Comparison of ENCODE assay signal across 9 cellular contexts in the genomic region with DNA sequence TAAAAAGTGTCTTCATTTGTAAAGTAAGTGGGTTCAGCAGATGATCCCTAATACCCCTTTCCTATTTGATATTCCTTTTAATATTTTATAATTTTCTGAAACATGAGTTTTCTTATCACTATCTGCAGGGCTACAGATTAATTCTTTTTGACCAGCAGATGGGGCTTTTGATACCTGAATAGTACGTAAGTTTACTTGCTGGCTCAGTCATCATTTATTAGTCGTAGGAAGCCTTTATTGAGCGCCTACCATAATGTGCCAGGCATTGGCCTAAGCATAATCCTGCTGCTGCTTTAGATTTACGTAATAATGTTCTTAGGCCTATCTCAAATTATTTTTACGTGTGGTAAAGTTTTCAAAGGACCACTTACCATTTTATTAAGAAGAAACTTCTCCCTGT. TPM values are rescaled to one million over a fixed set of nuclear protein-coding genes. Genes with fewer than 3 reads are reported as not detected.
DNase-seq lines count a peak whose midpoint lies in the region; ATAC-seq and TF ChIP-seq lines count a peak whose summit lies in the region.
"Had no signal": no experiment of that assay in that cellular context is flagged by ENCODE, and none has a peak within 500 bp of the region (broad histone marks: within the 10 kb centered on the region; RNA-seq: fewer than 3 reads in every experiment).

No MANE protein-coding gene starts in this region.

- no peak overlapping the region for H3K27ac Mint-ChIP-seq in Caco-2 (ENCODE audit: unreplicated experiment)

- in situ Hi-C loops in astrocyte of the spinal cord (cut with HindIII; ENCODE audit: low sequenced_read_pairs): no loop called here

- TF ChIP-seq CTCF in Caco-2 (IDR thresholded peaks at IDR 0.05; ENCODE audit: insufficient read depth in 1 of 2, low read depth in 1 of 2, low read length in 1 of 2, severe bottlenecking in 1 of 2, unreplicated experiment in 1 of 2) (peak; percentile 15 to 37), astrocyte of the spinal cord (IDR thresholded peaks at IDR 0.05; ENCODE audit: low read depth, low read length) (peak; percentile 40)

- CTCF ChIA-PET in Caco-2 (lab: Charles Lee): no interaction called here

- no peaks in the 10 kb centered on the region for H3K27me3 ChIP-seq in Caco-2 (replicated peaks; ENCODE audit: control insufficient read depth, insufficient read depth, low read length)
- H3K27me3 ChIP-seq: colonic mucosa had no signal

- intact Hi-C loops in Caco-2 (cut with micrococcal nuclease; ENCODE audit: unreplicated experiment): loop anchor here (1.0 to 5.0 kb wide), 3 partner anchors 79 to 723 kb away; a partner anchor contains a TSS

- H3K4me3 ChIP-seq in Caco-2 (ENCODE audit: low read depth, low read length) (no peak overlapping the region), astrocyte of the spinal cord (ENCODE audit: low read depth, low read length) (no peak overlapping the region)
- H3K4me3 ChIP-seq: colonic mucosa had no signal

- no peak overlapping the region for H3K4me3 Mint-ChIP-seq in Caco-2 (ENCODE audit: unreplicated experiment)

- H3K9me3 ChIP-seq in Caco-2: no peaks in the 10 kb centered on the region
- H3K9me3 ChIP-seq: colonic mucosa had no signal

- H3K9me3 Mint-ChIP-seq in Caco-2 (ENCODE audit: unreplicated experiment): no peaks in the 10 kb centered on the region

- BruUV-seq in Caco-2 (replicated peaks; lab: Mats Ljungman, UMichigan): no TSS peak

- no peak for ATAC-seq in GM21381 (IDR thresholded peaks at IDR 0.05; ENCODE audit: unreplicated experiment)
- no peak for ATAC-seq in HG03521 (IDR thresholded peaks at IDR 0.05; ENCODE audit: unreplicated experiment)

- no peaks in the 10 kb centered on the region for H3K27me3 Mint-ChIP-seq in Caco-2 (ENCODE audit: insufficient read depth, unreplicated experiment)

- POLR2A ChIA-PET in Caco-2 (lab: Charles Lee): no interaction called here

- no peaks in the 10 kb centered on the region for H3K4me1 ChIP-seq in Caco-2
- H3K4me1 ChIP-seq: colonic mucosa had no signal

- H3K36me3 Mint-ChIP-seq in Caco-2 (ENCODE audit: insufficient read depth, unreplicated experiment): no peaks in the 10 kb centered on the region

- H3K4me1 Mint-ChIP-seq in Caco-2 (ENCODE audit: low read depth, unreplicated experiment): no peaks in the 10 kb centered on the region

- H3K36me3 ChIP-seq in Caco-2 (ENCODE audit: control insufficient read depth, insufficient read depth, low read length): no peaks in the 10 kb centered on the region
- H3K36me3 ChIP-seq: colonic mucosa had no signal

- DNase-seq in Caco-2 (peak in 1 of 2 experiments; percentile 2), HS-5 (ENCODE audit: low read depth) (peak; percentile 16), astrocyte of the spinal cord (ENCODE audit: low read depth, low spot score) (peak; percentile 52), lung microvascular endothelial cell (ENCODE audit: low read depth in 2 of 2) (peak; percentile 54 to 57), NCI-H2107 treated with DMSO at 0.1 percent for 48 hours (lab: John Stamatoyannopoulos, UW; ENCODE audit: unreplicated experiment) (no peak)
- no peak for DNase-seq in activated CD8-positive, alpha-beta memory T cell treated with anti-CD3 and anti-CD28 coated beads, Interleukin-2, amount 50 U/mL, for 4 hours
- DNase-seq: colonic mucosa had no signal

RNA-seq across cellular contexts. Expression of a gene that starts 33.1 kb away (rescaled TPM):
- total RNA-seq in Caco-2 (2022): 121 and 126 TPM in 2 replicates
- 190 and 221 TPM in 2 replicates for total RNA-seq in lung microvascular endothelial cell

Comparison
In these comparisons a context has a peak if more than half of its experiments do, and no peak if none do; other contexts are left out.
1. DNase-seq: peak in HS-5 (single experiment), astrocyte of the spinal cord (single experiment) and lung microvascular endothelial cell (2 of 2); none in activated CD8-positive, alpha-beta memory T cell treated with anti-CD3 and anti-CD28 coated beads, Interleukin-2, amount 50 U/mL, for 4 hours (single experiment) and NCI-H2107 treated with DMSO at 0.1 percent for 48 hours (single experiment).